ENCODE assay signal across 8 cellular contexts in the genomic region with DNA sequence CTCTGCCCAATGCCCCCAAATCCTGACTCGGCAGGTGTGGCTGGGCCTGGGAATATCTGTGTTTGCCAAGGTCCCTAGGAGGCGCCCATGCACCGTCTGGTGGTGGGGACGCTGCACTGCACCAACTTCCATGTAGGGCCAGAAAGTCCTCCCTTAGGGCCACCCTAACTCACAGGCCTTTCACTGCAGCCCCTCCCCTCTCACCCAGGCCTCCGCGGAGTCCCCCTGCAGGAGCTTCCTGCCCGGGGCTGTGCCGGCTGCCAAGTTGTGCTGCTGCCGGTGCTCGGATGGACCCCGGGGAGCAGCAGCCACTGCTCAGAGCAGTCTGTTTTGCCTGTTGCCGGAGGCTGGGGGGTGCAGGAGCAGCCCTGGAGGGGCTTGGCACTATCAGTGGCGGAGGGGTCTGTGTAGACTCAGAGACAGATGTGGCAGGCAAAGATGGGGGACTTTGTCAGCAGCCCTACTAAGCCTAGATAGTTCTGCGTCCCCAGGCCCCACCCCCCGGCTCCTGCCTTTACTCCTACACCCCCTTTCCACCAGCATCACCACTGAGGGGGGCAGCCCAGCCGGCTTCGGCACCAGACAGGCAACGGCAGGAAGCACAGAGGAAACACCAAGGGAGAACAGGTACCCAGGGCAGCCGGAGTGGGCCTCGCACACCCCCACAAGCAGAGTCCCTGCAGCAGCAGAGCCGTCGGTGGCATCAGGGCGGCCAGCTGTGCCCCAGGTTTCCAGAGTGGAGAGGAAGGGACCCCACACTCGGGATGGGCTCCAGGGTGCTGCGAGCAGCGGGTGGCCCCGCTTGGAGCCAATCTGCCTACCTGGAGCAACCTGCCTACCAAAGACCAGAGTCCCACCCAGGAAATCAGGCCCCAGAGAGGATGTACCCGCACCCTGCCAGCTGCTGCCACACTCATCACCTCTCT.
A peak's percentile ranks its signal among the peaks of the same experiment; 100 is the strongest.
DNase-seq lines count a peak whose midpoint lies in the region; ATAC-seq and TF ChIP-seq lines count a peak whose summit lies in the region.

No MANE protein-coding gene starts in this region.

- no peak for TF ChIP-seq POLR2A in sigmoid colon (IDR thresholded peaks at IDR 0.05)

- no peaks in the 10 kb centered on the region for H3K9me3 ChIP-seq in sigmoid colon

- peak; percentile 5 for DNase-seq in Caki2 (ENCODE audit: low read depth)
- no peak for DNase-seq in HFF-Myc (ENCODE audit: extremely low read depth, low read depth)
- DNase-seq in left ventricle myocardium superior, result peak; percentile 70
- DNase-seq in sigmoid colon, result no peak
- DNase-seq in SHP77 treated with DMSO at 0.1 percent for 48 hours (lab: John Stamatoyannopoulos, UW), result no peak
- DNase-seq in amniotic stem cell (lab: John Stamatoyannopoulos, UW), result no peak
- DNase-seq in activated gamma-delta T cell (lab: John Stamatoyannopoulos, UW), result no peak

- TF ChIP-seq CTCF in HFF-Myc (IDR thresholded peaks at IDR 0.05; ENCODE audit: low read depth, low read length, missing control alignments) (peak; percentile 60), VCaP (conservative IDR thresholded peaks at IDR 0.05) (peak; percentile 77), sigmoid colon (IDR thresholded peaks at IDR 0.05) (peak in 3 of 4 experiments; percentile 28 to 44 (median 42))

- H3K27ac ChIP-seq in VCaP, result no peak overlapping the region
- no peak overlapping the region for H3K27ac ChIP-seq in sigmoid colon

- H3K4me3 ChIP-seq in HFF-Myc (replicated peaks; ENCODE audit: low read depth, low read length) (no peak overlapping the region), sigmoid colon (no peak overlapping the region)

- no peaks in the 10 kb centered on the region for H3K36me3 ChIP-seq in sigmoid colon

- intact Hi-C loops in left ventricle myocardium superior (cut with micrococcal nuclease), result no loop called here
- intact Hi-C loops in sigmoid colon (cut with DNase I), result no loop called here

- no peak for TF ChIP-seq EP300 in sigmoid colon (IDR thresholded peaks at IDR 0.05)

- WGBS in sigmoid colon, 2 donors, result 42 to 53% methylated on average over 28 of the region's 28 CpGs

- peaks cover 0 to 56% (median 5%) of the 10 kb centered on the region in 3 donors for H3K27me3 ChIP-seq in sigmoid colon

- ATAC-seq in left ventricle myocardium superior, result peak; percentile 91

- H3K4me1 ChIP-seq in sigmoid colon, result peaks cover 0 to 4% (median 0%) of the 10 kb centered on the region in 4 donors

- in situ Hi-C loops in Caki2 (cut with HindIII; ENCODE audit: low pct_unique_long_range_greater_than_20kb, low sequenced_read_pairs), result no loop called here

Comparison
In these comparisons a context has a peak if more than half of its experiments do, and no peak if none do; other contexts are left out.
1. DNase-seq: peak in Caki2 (single experiment) and left ventricle myocardium superior (single experiment); none in HFF-Myc (single experiment), sigmoid colon (single experiment), SHP77 treated with DMSO at 0.1 percent for 48 hours (single experiment), amniotic stem cell (single experiment) and activated gamma-delta T cell (single experiment).
2. Peak in every context shown above with its lines, with median percentiles within 50 percentile points of each other: CTCF ChIP-seq.